Comparison of ENCODE assay signal across 1 cellular context in the genomic region with DNA sequence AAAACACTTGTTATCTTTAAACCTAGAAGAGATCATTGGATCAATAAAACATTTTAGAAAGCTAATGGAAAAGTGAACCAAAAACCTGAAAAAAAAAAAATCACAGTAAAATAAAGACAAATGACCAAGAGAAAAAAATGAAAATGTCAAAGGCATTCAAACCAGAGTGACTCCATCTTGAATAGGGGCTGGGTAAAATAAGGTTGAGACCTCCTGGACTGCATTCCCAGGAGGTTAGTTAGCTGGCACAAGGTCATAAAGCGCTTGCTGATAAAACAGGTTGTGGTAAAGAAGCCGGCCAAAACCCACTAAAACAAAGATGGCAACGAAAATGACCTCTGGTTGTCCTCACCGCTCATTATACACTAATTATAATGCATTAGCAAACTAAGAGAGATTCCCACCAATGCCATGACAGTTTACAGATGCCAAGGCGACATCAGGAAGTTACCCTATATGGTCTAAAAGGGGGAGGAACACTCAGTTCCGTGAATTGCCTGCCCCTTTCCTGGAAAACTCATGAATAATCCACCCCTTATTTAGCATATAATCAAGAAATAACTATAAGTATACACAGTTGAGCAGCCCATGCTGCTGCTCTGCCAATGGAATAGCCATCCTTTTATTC.
A peak's percentile ranks its signal among the peaks of the same experiment; 100 is the strongest.
TF ChIP-seq lines count a peak whose summit lies in the region.

No MANE protein-coding gene starts in this region.

TF ChIP-seq in K562, 482 proteins besides CTCF, POLR2A, EP300 and RAD21 (continued from another document and continues in another):
- TF ChIP-seq ZNF778 (CRISPR knock-in tag; IDR thresholded peaks at IDR 0.05) (no peak), ZFPM2 (CRISPR knock-in tag; IDR thresholded peaks at IDR 0.05) (no peak), CC2D1A (IDR thresholded peaks at IDR 0.05) (no peak), ZNF165 (CRISPR knock-in tag; IDR thresholded peaks at IDR 0.05; ENCODE audit: borderline replicate concordance) (no peak), RHOXF2B (CRISPR knock-in tag; conservative IDR thresholded peaks at IDR 0.05) (no peak), HNRNPH1 (optimal IDR thresholded peaks at IDR 0.05; ENCODE audit: low read depth, low read length) (no peak), MYNN (IDR thresholded peaks at IDR 0.05) (no peak), MYNN (CRISPR knock-in tag; IDR thresholded peaks at IDR 0.05) (no peak), ETS2 (tag; IDR thresholded peaks at IDR 0.05; ENCODE audit: borderline replicate concordance, poor library complexity, severe bottlenecking) (no peak), E2F6 (IDR thresholded peaks at IDR 0.05; ENCODE audit: borderline replicate concordance in 1 of 2, extremely low read depth in 1 of 2, insufficient read depth in 1 of 2, insufficient read length in 1 of 2, low read depth in 1 of 2, low read length in 1 of 2, poor library complexity in 1 of 2, severe bottlenecking in 1 of 2) (no peak), ZNF143 (CRISPR knock-in tag; IDR thresholded peaks at IDR 0.05) (no peak), RBFOX2 (IDR thresholded peaks at IDR 0.05; ENCODE audit: low read depth, low read length) (no peak), PTBP1 (IDR thresholded peaks at IDR 0.05; ENCODE audit: low read depth, low read length) (no peak), NR4A1 (CRISPR knock-in tag; IDR thresholded peaks at IDR 0.05) (no peak), NR4A1 (tag; IDR thresholded peaks at IDR 0.05) (peak; percentile 65; the same call in 1 of the 2 replicates), ZNF384 (IDR thresholded peaks at IDR 0.05; ENCODE audit: low read depth, low read length) (no peak), CTBP1 (IDR thresholded peaks at IDR 0.05; ENCODE audit: borderline replicate concordance) (no peak), ELF2 (CRISPR knock-in tag; IDR thresholded peaks at IDR 0.05) (no peak), MAFG (tag; conservative IDR thresholded peaks at IDR 0.05) (no peak), CBX8 (IDR thresholded peaks at IDR 0.05; ENCODE audit: borderline replicate concordance, extremely low read depth, low read depth, low read length, poor library complexity, severe bottlenecking) (no peak), ZKSCAN1 (IDR thresholded peaks at IDR 0.05; ENCODE audit: low read depth, low read length) (no peak), ID3 (CRISPR knock-in tag; IDR thresholded peaks at IDR 0.05) (no peak), ID3 (tag; IDR thresholded peaks at IDR 0.05) (peak; percentile 94), TBL1XR1 (IDR thresholded peaks at IDR 0.05; ENCODE audit: low read length in 2 of 2) (no peak), ZFX (CRISPR knock-in tag; IDR thresholded peaks at IDR 0.05) (no peak), ZNF699 (CRISPR knock-in tag; IDR thresholded peaks at IDR 0.05; ENCODE audit: insufficient replicate concordance) (no peak), RBM25 (IDR thresholded peaks at IDR 0.05; ENCODE audit: low read depth, low read length, severe bottlenecking) (no peak), TFAM (CRISPR knock-in tag; conservative IDR thresholded peaks at IDR 0.05) (no peak), HEY1 (CRISPR knock-in tag; IDR thresholded peaks at IDR 0.05; ENCODE audit: borderline replicate concordance) (no peak), FOSL1 (tag; conservative IDR thresholded peaks at IDR 0.05) (no peak), ZNF76 (CRISPR knock-in tag; IDR thresholded peaks at IDR 0.05; ENCODE audit: borderline replicate concordance) (no peak), SAFB2 (IDR thresholded peaks at IDR 0.05; ENCODE audit: borderline replicate concordance, low read depth, low read length, severe bottlenecking) (no peak), ELK1 (CRISPR knock-in tag; IDR thresholded peaks at IDR 0.05) (no peak), MEF2D (tag; conservative IDR thresholded peaks at IDR 0.05; ENCODE audit: low read depth) (peak; percentile 83; the same call in 1 of the 2 replicates), NCOA4 (IDR thresholded peaks at IDR 0.05; ENCODE audit: partially characterized antibody) (no peak), CHD2 (IDR thresholded peaks at IDR 0.05; ENCODE audit: low read depth, low read length) (no peak), ZNF583 (CRISPR knock-in tag; IDR thresholded peaks at IDR 0.05) (no peak), SRF (CRISPR knock-in tag; IDR thresholded peaks at IDR 0.05) (peak; percentile 76 to 96; a peak in 3 of 4 replicates), HCFC1 (IDR thresholded peaks at IDR 0.05; ENCODE audit: low read depth, low read length) (no peak), ARID3A (IDR thresholded peaks at IDR 0.05; ENCODE audit: borderline replicate concordance, low read depth, low read length) (no peak), KLF6 (CRISPR knock-in tag; IDR thresholded peaks at IDR 0.05; ENCODE audit: borderline replicate concordance) (no peak), PTRF (tag; IDR thresholded peaks at IDR 0.05) (peak; percentile 89), KAT7 (CRISPR knock-in tag; IDR thresholded peaks at IDR 0.05; ENCODE audit: borderline replicate concordance) (no peak), SRSF9 (IDR thresholded peaks at IDR 0.05; ENCODE audit: borderline replicate concordance, low read depth, low read length) (no peak), CREBBP (IDR thresholded peaks at IDR 0.05; ENCODE audit: low read depth, low read length) (no peak), MAZ (CRISPR knock-in tag; conservative IDR thresholded peaks at IDR 0.05 in 1 of 2, IDR thresholded peaks at IDR 0.05 in 1 of 2) (no peak), ZFP30 (CRISPR knock-in tag; IDR thresholded peaks at IDR 0.05; ENCODE audit: borderline replicate concordance) (no peak), ARID3B (CRISPR knock-in tag; IDR thresholded peaks at IDR 0.05; ENCODE audit: borderline replicate concordance) (no peak), MCM2 (IDR thresholded peaks at IDR 0.05; ENCODE audit: low read depth) (no peak), PCBP1 (IDR thresholded peaks at IDR 0.05; ENCODE audit: low read depth, low read length, poor library complexity, severe bottlenecking) (no peak), ESRRA (IDR thresholded peaks at IDR 0.05; ENCODE audit: borderline replicate concordance, low read depth) (peak; percentile 71; the same call in 1 of the 2 replicates), ZNF175 (CRISPR knock-in tag; IDR thresholded peaks at IDR 0.05; ENCODE audit: low read depth) (peak; percentile 42; the same call in 1 of the 2 replicates), DACH1 (IDR thresholded peaks at IDR 0.05; ENCODE audit: partially characterized antibody) (no peak), L3MBTL2 (IDR thresholded peaks at IDR 0.05) (no peak), DMBX1 (CRISPR knock-in tag; IDR thresholded peaks at IDR 0.05; ENCODE audit: borderline replicate concordance) (peak; percentile 81), FOS (IDR thresholded peaks at IDR 0.05; ENCODE audit: extremely low read depth, insufficient read length) (no peak)
- TF ChIP-seq, protein P1, sequence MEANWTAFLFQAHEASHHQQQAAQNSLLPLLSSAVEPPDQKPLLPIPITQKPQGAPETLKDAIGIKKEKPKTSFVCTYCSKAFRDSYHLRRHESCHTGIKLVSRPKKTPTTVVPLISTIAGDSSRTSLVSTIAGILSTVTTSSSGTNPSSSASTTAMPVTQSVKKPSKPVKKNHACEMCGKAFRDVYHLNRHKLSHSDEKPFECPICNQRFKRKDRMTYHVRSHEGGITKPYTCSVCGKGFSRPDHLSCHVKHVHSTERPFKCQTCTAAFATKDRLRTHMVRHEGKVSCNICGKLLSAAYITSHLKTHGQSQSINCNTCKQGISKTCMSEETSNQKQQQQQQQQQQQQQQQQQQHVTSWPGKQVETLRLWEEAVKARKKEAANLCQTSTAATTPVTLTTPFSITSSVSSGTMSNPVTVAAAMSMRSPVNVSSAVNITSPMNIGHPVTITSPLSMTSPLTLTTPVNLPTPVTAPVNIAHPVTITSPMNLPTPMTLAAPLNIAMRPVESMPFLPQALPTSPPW (CRISPR knock-in tag; IDR thresholded peaks at IDR 0.05): no peak
- TF ChIP-seq, protein P2, sequence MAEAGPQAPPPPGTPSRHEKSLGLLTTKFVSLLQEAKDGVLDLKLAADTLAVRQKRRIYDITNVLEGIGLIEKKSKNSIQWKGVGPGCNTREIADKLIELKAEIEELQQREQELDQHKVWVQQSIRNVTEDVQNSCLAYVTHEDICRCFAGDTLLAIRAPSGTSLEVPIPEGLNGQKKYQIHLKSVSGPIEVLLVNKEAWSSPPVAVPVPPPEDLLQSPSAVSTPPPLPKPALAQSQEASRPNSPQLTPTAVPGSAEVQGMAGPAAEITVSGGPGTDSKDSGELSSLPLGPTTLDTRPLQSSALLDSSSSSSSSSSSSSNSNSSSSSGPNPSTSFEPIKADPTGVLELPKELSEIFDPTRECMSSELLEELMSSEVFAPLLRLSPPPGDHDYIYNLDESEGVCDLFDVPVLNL (CRISPR knock-in tag; IDR thresholded peaks at IDR 0.05; ENCODE audit: low read depth): no peak
- TF ChIP-seq, protein P3, sequence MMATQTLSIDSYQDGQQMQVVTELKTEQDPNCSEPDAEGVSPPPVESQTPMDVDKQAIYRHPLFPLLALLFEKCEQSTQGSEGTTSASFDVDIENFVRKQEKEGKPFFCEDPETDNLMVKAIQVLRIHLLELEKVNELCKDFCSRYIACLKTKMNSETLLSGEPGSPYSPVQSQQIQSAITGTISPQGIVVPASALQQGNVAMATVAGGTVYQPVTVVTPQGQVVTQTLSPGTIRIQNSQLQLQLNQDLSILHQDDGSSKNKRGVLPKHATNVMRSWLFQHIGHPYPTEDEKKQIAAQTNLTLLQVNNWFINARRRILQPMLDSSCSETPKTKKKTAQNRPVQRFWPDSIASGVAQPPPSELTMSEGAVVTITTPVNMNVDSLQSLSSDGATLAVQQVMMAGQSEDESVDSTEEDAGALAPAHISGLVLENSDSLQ (IDR thresholded peaks at IDR 0.05): no peak
- TF ChIP-seq, protein P4, sequence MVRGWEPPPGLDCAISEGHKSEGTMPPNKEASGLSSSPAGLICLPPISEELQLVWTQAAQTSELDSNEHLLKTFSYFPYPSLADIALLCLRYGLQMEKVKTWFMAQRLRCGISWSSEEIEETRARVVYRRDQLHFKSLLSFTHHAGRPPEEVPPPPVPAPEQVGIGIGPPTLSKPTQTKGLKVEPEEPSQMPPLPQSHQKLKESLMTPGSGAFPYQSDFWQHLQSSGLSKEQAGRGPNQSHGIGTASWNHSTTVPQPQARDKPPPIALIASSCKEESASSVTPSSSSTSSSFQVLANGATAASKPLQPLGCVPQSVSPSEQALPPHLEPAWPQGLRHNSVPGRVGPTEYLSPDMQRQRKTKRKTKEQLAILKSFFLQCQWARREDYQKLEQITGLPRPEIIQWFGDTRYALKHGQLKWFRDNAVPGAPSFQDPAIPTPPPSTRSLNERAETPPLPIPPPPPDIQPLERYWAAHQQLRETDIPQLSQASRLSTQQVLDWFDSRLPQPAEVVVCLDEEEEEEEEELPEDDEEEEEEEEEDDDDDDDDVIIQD (CRISPR knock-in tag; IDR thresholded peaks at IDR 0.05): no peak
- TF ChIP-seq, protein P5, sequence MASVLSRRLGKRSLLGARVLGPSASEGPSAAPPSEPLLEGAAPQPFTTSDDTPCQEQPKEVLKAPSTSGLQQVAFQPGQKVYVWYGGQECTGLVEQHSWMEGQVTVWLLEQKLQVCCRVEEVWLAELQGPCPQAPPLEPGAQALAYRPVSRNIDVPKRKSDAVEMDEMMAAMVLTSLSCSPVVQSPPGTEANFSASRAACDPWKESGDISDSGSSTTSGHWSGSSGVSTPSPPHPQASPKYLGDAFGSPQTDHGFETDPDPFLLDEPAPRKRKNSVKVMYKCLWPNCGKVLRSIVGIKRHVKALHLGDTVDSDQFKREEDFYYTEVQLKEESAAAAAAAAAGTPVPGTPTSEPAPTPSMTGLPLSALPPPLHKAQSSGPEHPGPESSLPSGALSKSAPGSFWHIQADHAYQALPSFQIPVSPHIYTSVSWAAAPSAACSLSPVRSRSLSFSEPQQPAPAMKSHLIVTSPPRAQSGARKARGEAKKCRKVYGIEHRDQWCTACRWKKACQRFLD (CRISPR knock-in tag; IDR thresholded peaks at IDR 0.05): peak; percentile 86
